ENCODE assay signal across 16 cellular contexts in the genomic region with DNA sequence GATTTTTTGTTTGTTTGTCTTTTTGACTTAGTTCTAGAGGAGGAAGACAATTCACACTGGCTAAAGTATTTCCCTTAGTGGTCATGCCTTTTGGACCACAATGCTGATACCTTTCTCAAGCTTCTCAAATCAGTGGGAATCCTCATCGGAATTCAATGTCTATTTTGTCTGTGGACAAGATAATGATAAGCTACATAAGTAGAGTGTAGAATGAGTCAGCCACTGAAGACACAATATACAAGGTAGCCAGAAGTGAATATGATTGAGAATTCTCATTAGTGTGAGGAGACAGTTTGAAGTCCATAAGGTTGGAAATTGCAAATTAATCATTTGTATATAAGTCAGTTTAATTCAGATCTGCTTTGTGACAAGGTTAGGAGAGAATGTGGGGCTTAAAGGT. TPM values are rescaled to one million over a fixed set of nuclear protein-coding genes. Genes with fewer than 3 reads are reported as not detected.
DNase-seq lines count a peak whose midpoint lies in the region; ATAC-seq, FAIRE-seq and TF ChIP-seq lines count a peak whose summit lies in the region.
"Had no signal": no experiment of that assay in that cellular context is flagged by ENCODE, and none has a peak within 500 bp of the region (broad histone marks: within the 10 kb centered on the region; RNA-seq: fewer than 3 reads in every experiment).

No MANE protein-coding gene starts in this region.

- CTCF ChIA-PET in K562 (lab: Yijun Ruan, JAX; ENCODE audit: low intra/inter-chr PET ratio): no interaction called here

- H3K27ac ChIP-seq in K562 (ENCODE audit: extremely low read depth, low read depth, low read length) (no peak overlapping the region), skeletal muscle tissue (ENCODE audit: low read depth, low read length) (peak overlapping the region; percentile 91), left lung (no peak overlapping the region)
- H3K27ac ChIP-seq: A549 had no signal

- peaks cover 26% of the 10 kb centered on the region for H3K27me3 Mint-ChIP-seq in stimulated activated memory B cell treated with anti-CD40 and anti-IgM and Interleukin-4, amounts not matched to agents 10 μg/mL and 1 μg/mL and 100 μg/mL, for 72 hours

- in situ Hi-C loops in G401 (cut with HindIII; ENCODE audit: low sequenced_read_pairs): no loop called here
- in situ Hi-C loops in K562 (cut with MboI): no loop called here

- H3K9me1 ChIP-seq in K562 (ENCODE audit: control insufficient read depth, insufficient read depth, low read length): no peaks in the 10 kb centered on the region

- no peak overlapping the region for H2AFZ ChIP-seq in K562 (ENCODE audit: low read depth, low read length)

- no peaks in the 10 kb centered on the region for H4K20me1 ChIP-seq in K562 (replicated peaks; ENCODE audit: control insufficient read depth, insufficient read depth, low read length)

- H3K4me1 Mint-ChIP-seq in stimulated activated memory B cell treated with anti-CD40 and anti-IgM and Interleukin-4, amounts not matched to agents 10 μg/mL and 1 μg/mL and 100 μg/mL, for 72 hours: peaks cover 6% of the 10 kb centered on the region

- 0% methylated on average over 1 of the region's 1 CpG for WGBS in K562 (ENCODE audit: insufficient coverage, low coverage, missing lambda C conversion rate)

- H3K9me3 Mint-ChIP-seq in stimulated activated memory B cell treated with anti-CD40 and anti-IgM and Interleukin-4, amounts not matched to agents 10 μg/mL and 1 μg/mL and 100 μg/mL, for 72 hours: peaks cover 3% of the 10 kb centered on the region

- POLR2A ChIA-PET in K562 (lab: Yijun Ruan, JAX): no interaction called here

- no peaks in the 10 kb centered on the region for H3K36me3 Mint-ChIP-seq in stimulated activated memory B cell treated with anti-CD40 and anti-IgM and Interleukin-4, amounts not matched to agents 10 μg/mL and 1 μg/mL and 100 μg/mL, for 72 hours

- H3K27me3 ChIP-seq in K562 (ENCODE audit: control insufficient read depth in 2 of 2, insufficient read depth in 2 of 2, low read length in 2 of 2): no peaks in the 10 kb centered on the region
- peaks cover 0 to 6% (median 2%) of the 10 kb centered on the region in 3 donors for H3K27me3 ChIP-seq in skeletal muscle tissue (ENCODE audit: control insufficient read depth in 3 of 3, insufficient read depth in 3 of 3, low read length in 3 of 3)
- H3K27me3 ChIP-seq in left lung: peaks cover 38 to 41% of the 10 kb centered on the region in 2 donors

- ATAC-seq in K562 (no peak), GM18870 (IDR thresholded peaks at IDR 0.05; ENCODE audit: unreplicated experiment) (no peak), HG02870 (IDR thresholded peaks at IDR 0.05; ENCODE audit: unreplicated experiment) (no peak), left lung (no peak)
- no peak for ATAC-seq in stimulated activated memory B cell treated with anti-CD40 and anti-IgM and Interleukin-4, amounts not matched to agents 10 μg/mL and 1 μg/mL and 100 μg/mL, for 72 hours
- ATAC-seq: A549 had no signal

- H3K36me3 ChIP-seq in K562 (ENCODE audit: control insufficient read depth, insufficient read depth, low read length) (no peaks in the 10 kb centered on the region), skeletal muscle tissue (ENCODE audit: control insufficient read depth in 3 of 3, insufficient read depth in 3 of 3, low read length in 3 of 3) (no peaks in the 10 kb centered on the region), left lung (no peaks in the 10 kb centered on the region)

- H3K4me1 ChIP-seq in K562 (replicated peaks in 1 of 2; ENCODE audit: control insufficient read depth in 2 of 2, insufficient read depth in 2 of 2, low read length in 2 of 2) (no peaks in the 10 kb centered on the region), skeletal muscle tissue (ENCODE audit: control insufficient read depth in 3 of 3, insufficient read depth in 3 of 3, low read length in 3 of 3) (peaks cover 6 to 14% (median 8%) of the 10 kb centered on the region in 3 donors), left lung (peaks cover 0 to 2% of the 10 kb centered on the region in 2 donors)

- TF ChIP-seq EP300 in K562 (IDR thresholded peaks at IDR 0.05; ENCODE audit: low read length): no peak

- no peak for TF ChIP-seq POLR2A in K562 (conservative IDR thresholded peaks at IDR 0.05)

- H3K27ac Mint-ChIP-seq in stimulated activated memory B cell treated with anti-CD40 and anti-IgM and Interleukin-4, amounts not matched to agents 10 μg/mL and 1 μg/mL and 100 μg/mL, for 72 hours: no peak overlapping the region
- H3K27ac Mint-ChIP-seq: CD14-positive monocyte, HFFc6 had no signal

- BruUV-seq in K562 (replicated peaks; lab: Mats Ljungman, UMichigan): no TSS peak

- H3K4me3 Mint-ChIP-seq in stimulated activated memory B cell treated with anti-CD40 and anti-IgM and Interleukin-4, amounts not matched to agents 10 μg/mL and 1 μg/mL and 100 μg/mL, for 72 hours: no peak overlapping the region
- H3K4me3 Mint-ChIP-seq: CD14-positive monocyte, HFFc6 had no signal

- DNase-seq in G401 (ENCODE audit: low spot score) (peak; percentile 68), K562 (ENCODE audit: extremely low read depth in 1 of 4, low spot score in 3 of 4) (no peak), inferior parietal cortex (ENCODE audit: extremely low spot score) (peak; percentile 42), left lung (no peak)
- DNase-seq: HFFc6, NCI-H1417, NCI-H187 treated with DMSO at 0.1 percent for 48 hours had no signal

- H3K9ac ChIP-seq in K562 (ENCODE audit: insufficient read depth in 1 of 2, low read depth in 2 of 2, low read length in 2 of 2) (no peak overlapping the region), skeletal muscle tissue (ENCODE audit: low read depth in 1 of 3, low read length in 3 of 3) (peak overlapping the region; percentile 87 to 96 (median 95))

- H3K4me3 ChIP-seq in K562 (no peak overlapping the region), skeletal muscle tissue (ENCODE audit: low read length in 3 of 3) (peak overlapping the region; percentile 87 to 94 (median 92)), left lung (no peak overlapping the region)
- H3K4me3 ChIP-seq: A549 had no signal

- no peak overlapping the region for H3K4me2 ChIP-seq in K562 (ENCODE audit: insufficient read depth, low read length)
- H3K4me2 ChIP-seq: A549 had no signal

- no peaks in the 10 kb centered on the region for H3K79me2 ChIP-seq in K562 (ENCODE audit: control insufficient read depth, insufficient read depth, low read length)

- intact Hi-C loops in K562 (cut with micrococcal nuclease): no loop called here
- intact Hi-C loops in left lung (cut with DNase I): no loop called here

- no peaks in the 10 kb centered on the region for H3K9me3 ChIP-seq in K562 (replicated peaks; ENCODE audit: control insufficient read depth, insufficient read depth, low read depth, low read length)
- H3K9me3 ChIP-seq in skeletal muscle tissue (ENCODE audit: control insufficient read depth in 3 of 3, low read length in 3 of 3): no peaks in the 10 kb centered on the region
- H3K9me3 ChIP-seq in left lung: no peaks in the 10 kb centered on the region
- H3K9me3 ChIP-seq: A549 had no signal

- no peak for TF ChIP-seq RAD21 in K562 (CRISPR knock-in tag; conservative IDR thresholded peaks at IDR 0.05 in 1 of 2, IDR thresholded peaks at IDR 0.05 in 1 of 2)

- TF ChIP-seq CTCF in K562 (IDR thresholded peaks at IDR 0.05 in 2 of 3, conservative IDR thresholded peaks at IDR 0.05 in 1 of 3; ENCODE audit: insufficient read depth in 2 of 3, low read depth in 1 of 3, low read length in 3 of 3): no peak
- TF ChIP-seq CTCF in left lung (IDR thresholded peaks at IDR 0.05): no peak

- peak; percentile 11 for FAIRE-seq in K562 (lab: Jason Lieb, UNC)
- FAIRE-seq: A549, GM19239, H54 had no signal

TF ChIP-seq in K562, 482 proteins besides CTCF, POLR2A, EP300 and RAD21 (continues in another document):
- TF ChIP-seq, protein P1, sequence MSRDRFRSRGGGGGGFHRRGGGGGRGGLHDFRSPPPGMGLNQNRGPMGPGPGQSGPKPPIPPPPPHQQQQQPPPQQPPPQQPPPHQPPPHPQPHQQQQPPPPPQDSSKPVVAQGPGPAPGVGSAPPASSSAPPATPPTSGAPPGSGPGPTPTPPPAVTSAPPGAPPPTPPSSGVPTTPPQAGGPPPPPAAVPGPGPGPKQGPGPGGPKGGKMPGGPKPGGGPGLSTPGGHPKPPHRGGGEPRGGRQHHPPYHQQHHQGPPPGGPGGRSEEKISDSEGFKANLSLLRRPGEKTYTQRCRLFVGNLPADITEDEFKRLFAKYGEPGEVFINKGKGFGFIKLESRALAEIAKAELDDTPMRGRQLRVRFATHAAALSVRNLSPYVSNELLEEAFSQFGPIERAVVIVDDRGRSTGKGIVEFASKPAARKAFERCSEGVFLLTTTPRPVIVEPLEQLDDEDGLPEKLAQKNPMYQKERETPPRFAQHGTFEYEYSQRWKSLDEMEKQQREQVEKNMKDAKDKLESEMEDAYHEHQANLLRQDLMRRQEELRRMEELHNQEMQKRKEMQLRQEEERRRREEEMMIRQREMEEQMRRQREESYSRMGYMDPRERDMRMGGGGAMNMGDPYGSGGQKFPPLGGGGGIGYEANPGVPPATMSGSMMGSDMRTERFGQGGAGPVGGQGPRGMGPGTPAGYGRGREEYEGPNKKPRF (IDR thresholded peaks at IDR 0.05; ENCODE audit: low read depth, low read length): no peak

RNA-seq across cellular contexts. Expression of gene ARPP21, which starts 4.1 kb away (rescaled TPM):
- not detected in 2 replicates for total RNA-seq in G401 (2014; rRNA removed; shearing (Covaris generic))
- not detected in 2 replicates for total RNA-seq in K562 (2011; cell fraction: chromatin; rRNA removed; ENCODE audit: low replicate concordance)
- total RNA-seq in K562 (2011; cell fraction: nucleolus; rRNA removed): not detected in 2 replicates
- total RNA-seq in K562 (2011; cell fraction: nucleoplasm; rRNA removed): not detected in 2 replicates
- total RNA-seq in K562 (2014; rRNA removed) (not detected in 2 replicates), K562 (2014; rRNA removed; fragmentation: Illumina TruSeq; extraction: Trizol) (not detected in 2 replicates), K562 (2015; rRNA removed; fragmentation: Illumina TruSeq; extraction: Trizol) (not detected in 2 replicates), K562 (2021) (not detected in 2 replicates), skeletal muscle tissue (54.3 TPM), left lung (not detected)
- polyA plus RNA-seq in K562 (2011; rRNA removed) (not detected in 2 replicates), K562 (2014; fragmentation: Illumina TruSeq; extraction: Trizol) (not detected in 2 replicates), K562 (2014; fragmentation: Nextera tagmentation; extraction: Ambion mirVana) (not detected), K562 (2014; rRNA removed) (not detected in 2 replicates)
- polyA plus RNA-seq in K562 (2011; cell fraction: cytosol; rRNA removed): not detected in 2 replicates
- polyA plus RNA-seq in K562 (2011; cell fraction: nucleus; rRNA removed): not detected in 2 replicates
- not detected in 2 replicates for polyA plus RNA-seq in K562 (2012)
- polyA minus RNA-seq in K562 (2011; rRNA and poly(A)+ RNA removed): not detected in 2 replicates
- polyA minus RNA-seq in K562 (2011; cell fraction: cytosol; rRNA and poly(A)+ RNA removed): not detected in 2 replicates
- not detected in 2 replicates for polyA minus RNA-seq in K562 (2011; cell fraction: nucleus; rRNA and poly(A)+ RNA removed)
- total RNA-seq: HFFc6, NCI-H460 had no signal
- polyA plus RNA-seq: CD14-positive monocyte had no signal

Comparison
In these comparisons a context has a peak if more than half of its experiments do, and no peak if none do; other contexts are left out.
1. DNase-seq: peak in G401 (single experiment) and inferior parietal cortex (single experiment); none in K562 (0 of 4) and left lung (0 of 2).
2. H3K4me3 ChIP-seq: peak in skeletal muscle tissue (3 of 3); none in K562 (single experiment) and left lung (0 of 2).
3. H3K9ac ChIP-seq: peak in skeletal muscle tissue (3 of 3); none in K562 (0 of 2).
4. RNA of gene ARPP21, which starts 4.1 kb away (total RNA-seq): 54.3 TPM in skeletal muscle tissue (single experiment); not detected in G401, not detected in K562 and not detected in left lung; every median in the first group is over 10 times any median in the second.